Comparison of ENCODE assay signal across 10 cellular contexts in the genomic region with DNA sequence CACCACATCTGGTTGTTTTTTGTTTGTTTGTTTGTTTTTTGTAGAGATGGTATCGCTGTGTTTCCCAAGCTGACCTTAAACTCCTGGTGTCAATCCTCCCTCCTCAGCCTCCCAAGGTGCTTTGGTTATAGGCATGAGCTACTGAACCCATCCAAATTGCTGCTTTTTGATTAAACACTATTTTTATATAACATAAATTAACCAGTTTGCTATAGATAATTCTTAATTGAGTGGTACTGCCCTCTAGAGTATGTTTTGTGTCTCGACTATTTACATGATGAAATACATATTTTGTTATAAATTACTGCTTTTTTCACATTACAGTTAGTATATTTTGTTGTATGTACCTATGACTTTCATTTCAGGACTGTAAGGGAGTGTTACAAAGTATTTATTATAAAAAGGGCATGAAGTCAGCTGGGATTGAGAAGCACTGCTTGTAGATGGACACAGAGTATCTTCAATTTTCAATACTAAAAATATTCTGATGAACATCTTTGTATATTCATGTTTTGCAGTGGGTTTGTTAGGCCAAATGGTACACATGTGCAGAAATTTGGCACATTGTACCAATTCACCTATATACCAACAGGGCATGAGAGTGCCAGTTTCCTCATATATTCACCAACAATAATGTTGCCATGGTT. TPM values are rescaled to one million over a fixed set of nuclear protein-coding genes. Genes with fewer than 3 reads are reported as not detected.
A peak's percentile ranks its signal among the peaks of the same experiment; 100 is the strongest.
DNase-seq lines count a peak whose midpoint lies in the region; ATAC-seq and TF ChIP-seq lines count a peak whose summit lies in the region.
"Had no signal": no experiment of that assay in that cellular context is flagged by ENCODE, and none has a peak within 500 bp of the region (broad histone marks: within the 10 kb centered on the region; RNA-seq: fewer than 3 reads in every experiment).

No MANE protein-coding gene starts in this region.

- no peak overlapping the region for H2AFZ ChIP-seq in neural progenitor cell (replicated peaks)

- TF ChIP-seq CTCF in LNCaP clone FGC (IDR thresholded peaks at IDR 0.05; ENCODE audit: control insufficient read depth, extremely low read depth, insufficient read depth) (peak; percentile 53), cardiac fibroblast (IDR thresholded peaks at IDR 0.05; ENCODE audit: low read depth, low read length) (peak; percentile 17), neural progenitor cell (IDR thresholded peaks at IDR 0.05) (peak; percentile 13)

- H3F3A ChIP-seq in neural progenitor cell (ENCODE audit: low read depth), result no peaks in the 10 kb centered on the region

- no peaks in the 10 kb centered on the region for H3K9me3 ChIP-seq in neural progenitor cell (ENCODE audit: low read depth)

- H4K20me1 ChIP-seq in neural progenitor cell (ENCODE audit: low read depth), result no peaks in the 10 kb centered on the region

- no peak for ATAC-seq in HG03025 (IDR thresholded peaks at IDR 0.05; ENCODE audit: low FRiP score, unreplicated experiment)

- H3K27ac ChIP-seq in neural progenitor cell, result no peak overlapping the region

- peaks cover 2% of the 10 kb centered on the region for H3K27me3 Mint-ChIP-seq in neural progenitor cell (ENCODE audit: insufficient read depth, low read depth)
- H3K27me3 Mint-ChIP-seq: activated naive CD8-positive, alpha-beta T cell had no signal

- H3K27ac Mint-ChIP-seq in neural progenitor cell, result no peak overlapping the region
- H3K27ac Mint-ChIP-seq: activated naive CD8-positive, alpha-beta T cell had no signal

- no peaks in the 10 kb centered on the region for H3K27me3 ChIP-seq in neural progenitor cell

- H3K9ac ChIP-seq in neural progenitor cell, result no peak overlapping the region

- no peaks in the 10 kb centered on the region for H3K4me1 ChIP-seq in neural progenitor cell

- H3K4me3 Mint-ChIP-seq in neural progenitor cell, result no peak overlapping the region
- H3K4me3 Mint-ChIP-seq: activated naive CD8-positive, alpha-beta T cell had no signal

- peaks cover 7% of the 10 kb centered on the region for H3K9me3 Mint-ChIP-seq in neural progenitor cell

- H3K4me1 Mint-ChIP-seq in neural progenitor cell, result no peaks in the 10 kb centered on the region

- no peaks in the 10 kb centered on the region for H3K79me2 ChIP-seq in neural progenitor cell (ENCODE audit: low read depth)

- peak; percentile 23 for DNase-seq in DMS53 (lab: John Stamatoyannopoulos, UW)
- DNase-seq in DMS53 treated with DMSO at 0.1 percent for 48 hours (lab: John Stamatoyannopoulos, UW; ENCODE audit: unreplicated experiment), result no peak
- DNase-seq in LNCaP clone FGC (ENCODE audit: low read depth), result no peak
- DNase-seq in cardiac fibroblast (ENCODE audit: low read depth in 2 of 2), result peak; percentile 45 to 46
- no peak for DNase-seq in neural progenitor cell (ENCODE audit: low spot score)
- DNase-seq in mesenteric fat pad (ENCODE audit: low spot score), result no peak
- DNase-seq in kidney tubule cell (ENCODE audit: low spot score), result no peak
- DNase-seq: NCI-H82 had no signal

- H3K36me3 ChIP-seq in neural progenitor cell, result no peaks in the 10 kb centered on the region

- no peaks in the 10 kb centered on the region for H3K36me3 Mint-ChIP-seq in neural progenitor cell
- H3K36me3 Mint-ChIP-seq: activated naive CD8-positive, alpha-beta T cell had no signal

- H3K4me2 ChIP-seq in neural progenitor cell, result no peak overlapping the region

- H3K4me3 ChIP-seq in LNCaP clone FGC (ENCODE audit: low read depth, low read length), result no peak overlapping the region
- H3K4me3 ChIP-seq in cardiac fibroblast (replicated peaks in 1 of 2; ENCODE audit: low read depth in 2 of 2, low read length in 2 of 2), result no peak overlapping the region
- H3K4me3 ChIP-seq in neural progenitor cell, result no peak overlapping the region

RNA-seq across cellular contexts. Expression of gene SCAF11, which starts 14.9 kb away (rescaled TPM):
- total RNA-seq in neural progenitor cell (ENCODE audit: low replicate concordance) (108 and 152 TPM in 2 replicates), mesenteric fat pad (115 TPM)

Comparison
In these comparisons a context has a peak if more than half of its experiments do, and no peak if none do; other contexts are left out.
1. DNase-seq: peak in DMS53 (single experiment) and cardiac fibroblast (2 of 2); none in DMS53 treated with DMSO at 0.1 percent for 48 hours (single experiment), LNCaP clone FGC (single experiment), neural progenitor cell (single experiment), mesenteric fat pad (single experiment) and kidney tubule cell (single experiment).
2. Peak in every context shown above with its lines, with median percentiles within 50 percentile points of each other: CTCF ChIP-seq.